ENCODE assay signal across 8 cellular contexts in the genomic region with DNA sequence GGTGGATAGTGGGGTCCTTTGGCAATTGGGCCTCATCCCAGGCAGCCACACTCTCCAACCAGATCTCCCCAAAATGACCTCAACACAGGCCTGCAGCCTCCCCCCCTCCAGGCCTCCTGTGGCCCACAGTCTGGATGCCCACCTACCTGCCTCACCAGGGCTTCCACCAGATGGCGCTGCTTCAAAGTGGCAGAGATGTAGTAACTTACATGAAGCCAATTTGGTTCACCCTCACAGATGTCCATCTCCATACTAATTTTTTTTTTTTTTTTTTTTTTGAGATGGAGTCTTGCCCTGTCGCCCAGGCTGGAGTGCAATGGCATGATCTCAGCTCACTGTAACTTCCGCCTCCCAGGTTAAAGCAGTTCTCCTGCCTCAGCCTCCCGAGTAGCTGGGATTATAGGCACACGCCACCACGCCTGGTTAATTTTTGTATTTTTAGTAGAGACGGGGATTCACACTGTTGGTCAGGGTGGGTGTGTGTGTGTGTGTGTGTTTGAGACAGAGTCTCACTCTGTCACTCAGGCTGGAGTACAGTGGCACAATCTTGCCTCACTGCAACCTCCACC. TPM values are rescaled to one million over a fixed set of nuclear protein-coding genes. Genes with fewer than 3 reads are reported as not detected.
DNase-seq lines count a peak whose midpoint lies in the region; ATAC-seq and TF ChIP-seq lines count a peak whose summit lies in the region.
"Not testable (repeated sequence)": the region's sequence is repeated elsewhere in the genome, so short reads cannot be mapped to it uniquely, and the experiment has no call there.

No MANE protein-coding gene starts in this region.

- H3K4me1 ChIP-seq in CD4-positive, CD25-positive, alpha-beta regulatory T cell (ENCODE audit: control insufficient read depth, insufficient read depth, low read length, poor library complexity, severe bottlenecking), result not testable (repeated sequence)

- TF ChIP-seq CTCF in fibroblast of pulmonary artery (IDR thresholded peaks at IDR 0.05; ENCODE audit: low read length, missing control alignments), result peak; percentile 82

- not testable (repeated sequence) for H3K27me3 Mint-ChIP-seq in CD4-positive, CD25-positive, alpha-beta regulatory T cell; naive B cell

- H3K4me3 Mint-ChIP-seq in CD4-positive, CD25-positive, alpha-beta regulatory T cell, result peak overlapping the region in 1 of 4 donors; percentile 23
- not testable (repeated sequence) for H3K4me3 Mint-ChIP-seq in naive B cell

- not testable (repeated sequence) for H3K27me3 ChIP-seq in CD4-positive, CD25-positive, alpha-beta regulatory T cell (ENCODE audit: control insufficient read depth, insufficient read depth, low read length)

- H3K36me3 Mint-ChIP-seq in CD4-positive, CD25-positive, alpha-beta regulatory T cell, result peaks cover 21% of the 10 kb centered on the region
- not testable (repeated sequence) for H3K36me3 Mint-ChIP-seq in naive B cell

- H3K4me3 ChIP-seq in CD4-positive, CD25-positive, alpha-beta regulatory T cell (ENCODE audit: low read depth, low read length); fibroblast of pulmonary artery (replicated peaks; ENCODE audit: low read depth, low read length): not testable (repeated sequence)

- not testable (repeated sequence) for H3K9me3 ChIP-seq in CD4-positive, CD25-positive, alpha-beta regulatory T cell (ENCODE audit: control insufficient read depth in 2 of 2, low read length in 2 of 2)

- peak; percentile 54 to 73 for ATAC-seq in CD4-positive, CD25-positive, alpha-beta regulatory T cell (ENCODE audit: low read depth in 2 of 2)
- peak; percentile 96 to 99 for ATAC-seq in naive B cell (ENCODE audit: low read depth in 2 of 2)

- not testable (repeated sequence) for H3K27ac ChIP-seq in CD4-positive, CD25-positive, alpha-beta regulatory T cell (ENCODE audit: insufficient read depth, low read length, poor library complexity, severe bottlenecking)

- DNase-seq in CD4-positive, CD25-positive, alpha-beta regulatory T cell, result peak; percentile 66 to 75 (median 70)
- DNase-seq in HCEC 1CT (peak; percentile 53), NCI-H2107 treated with DMSO at 0.1 percent for 48 hours (lab: John Stamatoyannopoulos, UW; ENCODE audit: unreplicated experiment) (peak; percentile 46), T-helper 2 cell (peak in 4 of 5 experiments; percentile 59 to 79 (median 68)), fibroblast of pulmonary artery (ENCODE audit: low read depth) (peak; percentile 78), naive B cell (peak; percentile 74)
- peak; percentile 50 to 78 (median 70) for DNase-seq in activated naive CD4-positive, alpha-beta T cell (lab: John Stamatoyannopoulos, UW)
- peak; percentile 46 to 67 for DNase-seq in stimulated activated CD8-positive, alpha-beta memory T cell treated with anti-CD3 and anti-CD28 coated beads, Interleukin-2, amount 100 ng/mL, for 1 hour (ENCODE audit: low read depth in 2 of 2)

- not testable (repeated sequence) for H3K9me3 Mint-ChIP-seq in CD4-positive, CD25-positive, alpha-beta regulatory T cell; naive B cell

- H3K36me3 ChIP-seq in CD4-positive, CD25-positive, alpha-beta regulatory T cell (ENCODE audit: control insufficient read depth, insufficient read depth, low read length), result not testable (repeated sequence)

- peak overlapping the region in 1 of 3 donors; percentile 26 for H3K27ac Mint-ChIP-seq in CD4-positive, CD25-positive, alpha-beta regulatory T cell
- H3K27ac Mint-ChIP-seq in naive B cell, result peak overlapping the region in 3 of 6 donors; percentile 39 to 91 (median 39)

- peaks cover 5 to 13% (median 7%) of the 10 kb centered on the region in 4 donors for H3K4me1 Mint-ChIP-seq in CD4-positive, CD25-positive, alpha-beta regulatory T cell
- H3K4me1 Mint-ChIP-seq in naive B cell, result not testable (repeated sequence)

RNA-seq across cellular contexts. Expression of gene LGMN, which starts 33.6 kb away (rescaled TPM):
- 10.9 TPM for total RNA-seq in CD4-positive, CD25-positive, alpha-beta regulatory T cell
- 10 to 100 TPM; 15.4 to 34.4 (median 19.7) TPM for polyA plus RNA-seq in CD4-positive, CD25-positive, alpha-beta regulatory T cell
- polyA plus RNA-seq in naive B cell (ENCODE audit: low read depth in 6 of 6), result 10 to 100 TPM in 4 of 6 donors, 1 to 10 TPM in 2; 9.1 to 22.1 (median 13.2) TPM
